1 cellular context compared by ENCODE assay signal in genomic region chr1:84299536-84300260, GRCh38.
TF ChIP-seq lines count a peak whose summit lies in the region.

No MANE protein-coding gene starts in this region.

TF ChIP-seq in GM23338, 12 proteins besides CTCF, POLR2A, EP300 and RAD21 (continued from another document):
- TF ChIP-seq ZNF462 (CRISPR knock-in tag; IDR thresholded peaks at IDR 0.05) (no peak), CREB1 (CRISPR knock-in tag; IDR thresholded peaks at IDR 0.05; ENCODE audit: low read depth) (no peak), ZNF114 (CRISPR knock-in tag; IDR thresholded peaks at IDR 0.05) (no peak), EZH2phosphoT487 (IDR thresholded peaks at IDR 0.05; ENCODE audit: unreplicated experiment) (no peak), STAT1 (IDR thresholded peaks at IDR 0.05; ENCODE audit: unreplicated experiment) (no peak)
